ENCODE assay signal across 10 cellular contexts in genomic region chr11:112613051-112613972, GRCh38.
A peak's percentile ranks its signal among the peaks of the same experiment; 100 is the strongest.
DNase-seq lines count a peak whose midpoint lies in the region; ATAC-seq, FAIRE-seq and TF ChIP-seq lines count a peak whose summit lies in the region.
"Had no signal": no experiment of that assay in that cellular context is flagged by ENCODE, and none has a peak within 500 bp of the region (broad histone marks: within the 10 kb centered on the region; RNA-seq: fewer than 3 reads in every experiment).

No MANE protein-coding gene starts in this region.

- H3K27me3 ChIP-seq in thyroid gland = no peaks in the 10 kb centered on the region
- H3K27me3 ChIP-seq: BLaER1 treated with 17β-estradiol and CSF1 and Interleukin-3, amounts not matched to agents 10 nM and 100 nM had no signal

- no peak for TF ChIP-seq CTCF in thyroid gland (IDR thresholded peaks at IDR 0.05)

- no peak overlapping the region for H3K27ac ChIP-seq in thyroid gland
- H3K27ac ChIP-seq: VCaP had no signal

- peaks cover 0 to 3% of the 10 kb centered on the region in 2 donors for H3K4me1 ChIP-seq in thyroid gland

- peak; percentile 71 for DNase-seq in A172 (ENCODE audit: low spot score)
- peak; percentile 91 for DNase-seq in HT1080 (ENCODE audit: low read depth)
- DNase-seq in SHP77 treated with DMSO at 0.1 percent for 48 hours (lab: John Stamatoyannopoulos, UW) = peak; percentile 10
- DNase-seq in thyroid gland = no peak
- DNase-seq in activated T-cell treated with anti-CD3 and anti-CD28 coated beads, Interleukin-2, amount 50 U/mL, for 1 hour = no peak

- 74 to 80% methylated on average over 8 of the region's 8 CpGs for WGBS in thyroid gland, 2 donors

- H3K9me3 ChIP-seq in thyroid gland = no peaks in the 10 kb centered on the region
- H3K9me3 ChIP-seq: BLaER1 treated with 17β-estradiol and CSF1 and Interleukin-3, amounts not matched to agents 10 nM and 100 nM had no signal

- no peak overlapping the region for H3K4me3 ChIP-seq in thyroid gland (replicated peaks in 1 of 3)
- H3K4me3 ChIP-seq: BLaER1 treated with 17β-estradiol and CSF1 and Interleukin-3, amounts not matched to agents 10 nM and 100 nM had no signal

- intact Hi-C loops in thyroid gland (cut with DNase I) = no loop called here

- TF ChIP-seq POLR2A in thyroid gland (IDR thresholded peaks at IDR 0.05) = no peak

- no peaks in the 10 kb centered on the region for H3K36me3 ChIP-seq in thyroid gland
- H3K36me3 ChIP-seq: BLaER1 treated with 17β-estradiol and CSF1 and Interleukin-3, amounts not matched to agents 10 nM and 100 nM had no signal

- ATAC-seq in GM21528 (IDR thresholded peaks at IDR 0.05; ENCODE audit: low FRiP score, unreplicated experiment) (no peak), GM21723 (IDR thresholded peaks at IDR 0.05; ENCODE audit: unreplicated experiment) (no peak)

- peak; percentile 17 for FAIRE-seq in islet of Langerhans (lab: Jason Lieb, UNC)

Comparison
In these comparisons a context has a peak if more than half of its experiments do, and no peak if none do; other contexts are left out.
1. DNase-seq: peak in A172 (single experiment), HT1080 (single experiment) and SHP77 treated with DMSO at 0.1 percent for 48 hours (single experiment); none in thyroid gland (0 of 2) and activated T-cell treated with anti-CD3 and anti-CD28 coated beads, Interleukin-2, amount 50 U/mL, for 1 hour (single experiment).